16 cellular contexts compared by ENCODE assay signal in genomic region chr1:109805486-109806180, GRCh38. TPM values are rescaled to one million over a fixed set of nuclear protein-coding genes. Genes with fewer than 3 reads are reported as not detected.
A peak's percentile ranks its signal among the peaks of the same experiment; 100 is the strongest.
DNase-seq lines count a peak whose midpoint lies in the region; ATAC-seq lines count a peak whose summit lies in the region.
"Had no signal": no experiment of that assay in that cellular context is flagged by ENCODE, and none has a peak within 500 bp of the region (broad histone marks: within the 10 kb centered on the region; RNA-seq: fewer than 3 reads in every experiment).

No MANE protein-coding gene starts in this region.

- intact Hi-C loops in posterior vena cava (cut with DNase I) = no loop called here

- no peaks in the 10 kb centered on the region for H3K36me3 Mint-ChIP-seq in activated CD4-positive, alpha-beta memory T cell treated with anti-CD3 and anti-CD28 coated beads, Interleukin-2, amount 10 ng/mL, durations not matched to agents 7 days and 5 days (ENCODE audit: low read depth)
- no peaks in the 10 kb centered on the region for H3K36me3 Mint-ChIP-seq in activated T-helper 17 cell treated with anti-CD3 and anti-CD28 coated beads, Interleukin-2, amount 50 U/mL, for 72 hours (ENCODE audit: low read depth)

- DNase-seq in NCI-H1105 treated with DMSO at 0.1 percent for 48 hours (lab: John Stamatoyannopoulos, UW) (peak; percentile 22), NCI-H1105 (lab: John Stamatoyannopoulos, UW) (no peak), LHCN-M2 (ENCODE audit: low read depth) (peak; percentile 92), posterior vena cava (ENCODE audit: low spot score) (peak; percentile 8)
- peak; percentile 15 for DNase-seq in activated CD4-positive, alpha-beta memory T cell treated with anti-CD3 and anti-CD28 coated beads, Interleukin-2, amount 10 ng/mL, durations not matched to agents 7 days and 5 days
- DNase-seq: Caco-2, Karpas-422, NCI-H2171, OCI-M1, SW 1271 had no signal

- ATAC-seq in HG02973 (IDR thresholded peaks at IDR 0.05; ENCODE audit: unreplicated experiment) = no peak
- no peak for ATAC-seq in GM21528 (IDR thresholded peaks at IDR 0.05; ENCODE audit: low FRiP score, unreplicated experiment)
- no peak for ATAC-seq in activated T-helper 17 cell treated with anti-CD3 and anti-CD28 coated beads, Interleukin-2, amount 50 U/mL, for 72 hours (replicated peaks)

- H3K4me1 Mint-ChIP-seq in activated CD4-positive, alpha-beta memory T cell treated with anti-CD3 and anti-CD28 coated beads, Interleukin-2, amount 10 ng/mL, durations not matched to agents 7 days and 5 days = peaks cover 74% of the 10 kb centered on the region
- H3K4me1 Mint-ChIP-seq in activated T-helper 17 cell treated with anti-CD3 and anti-CD28 coated beads, Interleukin-2, amount 50 U/mL, for 72 hours = peaks cover 34% of the 10 kb centered on the region

- no peaks in the 10 kb centered on the region for H3K27me3 Mint-ChIP-seq in activated CD4-positive, alpha-beta memory T cell treated with anti-CD3 and anti-CD28 coated beads, Interleukin-2, amount 10 ng/mL, durations not matched to agents 7 days and 5 days
- H3K27me3 Mint-ChIP-seq in activated T-helper 17 cell treated with anti-CD3 and anti-CD28 coated beads, Interleukin-2, amount 50 U/mL, for 72 hours = no peaks in the 10 kb centered on the region

- H3K4me3 Mint-ChIP-seq in activated CD4-positive, alpha-beta memory T cell treated with anti-CD3 and anti-CD28 coated beads, Interleukin-2, amount 10 ng/mL, durations not matched to agents 7 days and 5 days = no peak overlapping the region
- H3K4me3 Mint-ChIP-seq in activated T-helper 17 cell treated with anti-CD3 and anti-CD28 coated beads, Interleukin-2, amount 50 U/mL, for 72 hours = no peak overlapping the region

- no peak overlapping the region for H3K27ac Mint-ChIP-seq in activated CD4-positive, alpha-beta memory T cell treated with anti-CD3 and anti-CD28 coated beads, Interleukin-2, amount 10 ng/mL, durations not matched to agents 7 days and 5 days
- H3K27ac Mint-ChIP-seq in activated T-helper 17 cell treated with anti-CD3 and anti-CD28 coated beads, Interleukin-2, amount 50 U/mL, for 72 hours = no peak overlapping the region

- CTCF ChIA-PET in activated CD4-positive, alpha-beta memory T cell treated with anti-CD3 and anti-CD28 coated beads, Interleukin-2, amount 10 ng/mL, durations not matched to agents 7 days and 5 days (lab: Charles Lee) = interaction anchor here (1.0 to 2.9 kb wide), 7 partner anchors 8 to 290 kb away, joined by 3 to 20 read pairs (median 6); partner anchors contain the start of gene AHCYL1

- H3K9me3 Mint-ChIP-seq in activated CD4-positive, alpha-beta memory T cell treated with anti-CD3 and anti-CD28 coated beads, Interleukin-2, amount 10 ng/mL, durations not matched to agents 7 days and 5 days = no peaks in the 10 kb centered on the region
- H3K9me3 Mint-ChIP-seq in activated T-helper 17 cell treated with anti-CD3 and anti-CD28 coated beads, Interleukin-2, amount 50 U/mL, for 72 hours = no peaks in the 10 kb centered on the region

- POLR2A ChIA-PET in activated CD4-positive, alpha-beta memory T cell treated with anti-CD3 and anti-CD28 coated beads, Interleukin-2, amount 10 ng/mL, durations not matched to agents 7 days and 5 days (lab: Charles Lee) = interaction anchor here (1.2 to 6.8 kb wide), 5 partner anchors 9 to 179 kb away, joined by 4 to 62 read pairs (median 6); partner anchors contain the start of genes AHCYL1 and CSF1

RNA-seq across cellular contexts. Expression of gene EPS8L3, which starts 41.9 kb away (rescaled TPM):
- total RNA-seq in LHCN-M2 (2014; rRNA removed) = not detected in 2 replicates
- polyA plus RNA-seq in LHCN-M2 (2012) = not detected
- total RNA-seq in activated CD4-positive, alpha-beta memory T cell treated with anti-CD3 and anti-CD28 coated beads, Interleukin-2, amount 10 ng/mL, durations not matched to agents 7 days and 5 days = not detected
- total RNA-seq in posterior vena cava = not detected
- total RNA-seq in activated T-helper 17 cell treated with anti-CD3 and anti-CD28 coated beads, Interleukin-2, amount 50 U/mL, for 72 hours = not detected
- total RNA-seq: ascending aorta, fibroblast of lung, skeletal muscle tissue had no signal
- polyA plus RNA-seq: fibroblast of lung had no signal
